Comparison of ENCODE assay signal across 13 cellular contexts in the genomic region with DNA sequence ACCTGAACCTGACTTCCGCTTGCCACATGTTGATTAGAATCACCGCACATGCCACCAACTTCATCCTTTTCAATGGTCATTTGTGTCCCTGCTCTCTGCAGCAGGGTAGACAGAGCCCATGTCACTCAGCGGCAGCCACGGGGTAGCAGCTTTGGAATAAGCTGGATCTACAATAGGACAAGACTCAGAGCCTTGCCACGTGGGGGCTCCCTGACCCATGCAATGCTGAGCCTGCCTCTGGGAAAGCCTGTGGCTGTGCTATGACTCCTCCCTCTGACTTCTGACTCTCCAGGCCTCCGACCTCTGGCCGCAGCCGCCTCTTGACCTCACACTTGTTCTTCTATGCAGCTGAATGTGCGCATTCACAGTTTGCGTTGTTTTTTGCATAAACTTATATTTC.
A peak's percentile ranks its signal among the peaks of the same experiment; 100 is the strongest.
DNase-seq lines count a peak whose midpoint lies in the region; ATAC-seq and TF ChIP-seq lines count a peak whose summit lies in the region.
"Had no signal": no experiment of that assay in that cellular context is flagged by ENCODE, and none has a peak within 500 bp of the region (broad histone marks: within the 10 kb centered on the region; RNA-seq: fewer than 3 reads in every experiment).

No MANE protein-coding gene starts in this region.

- no peaks in the 10 kb centered on the region for H3K4me1 ChIP-seq in Panc1 (ENCODE audit: control insufficient read depth, insufficient read depth, low read length)

- peaks cover 3% of the 10 kb centered on the region; the same call in 1 of the 2 replicates for H3K9me3 ChIP-seq in Panc1 (ENCODE audit: control insufficient read depth, insufficient read depth, low read depth, low read length)

- H3K4me3 ChIP-seq in Panc1 (ENCODE audit: low read depth in 2 of 2, low read length in 2 of 2), result no peak overlapping the region

- H3K27me3 Mint-ChIP-seq in stimulated activated naive CD8-positive, alpha-beta T cell treated with anti-CD3 and anti-CD28 coated beads, Interleukin-15, amount 100 ng/mL, for 72 hours, result peaks cover 27% of the 10 kb centered on the region

- peak; percentile 63 for TF ChIP-seq CTCF in Panc1 (IDR thresholded peaks at IDR 0.05)

- DNase-seq in stimulated activated naive CD8-positive, alpha-beta T cell treated with anti-CD3 and anti-CD28 coated beads, Interleukin-15, amount 100 ng/mL, for 72 hours, result no peak
- no peak for DNase-seq in stimulated activated naive CD8-positive, alpha-beta T cell treated with anti-CD3 and anti-CD28 coated beads, Interleukin-15, Interleukin-2, amounts not matched to agents 100 U/mL and 50 U/mL, for 24 hours
- DNase-seq in Panc1 (ENCODE audit: low read depth, low spot score) (no peak), left colon (peak in 1 of 2 donors; percentile 23), NCI-H2171 (lab: John Stamatoyannopoulos, UW) (no peak), T-helper 1 cell (no peak)
- no peak for DNase-seq in stimulated activated CD4-positive, alpha-beta T cell treated with anti-CD3 and anti-CD28 coated beads, Interleukin-4, amount 100 ng/mL, for 24 hours
- DNase-seq: activated CD4-positive, alpha-beta T cell treated with anti-CD3 and anti-CD28 coated beads for 48 hours; CD4-positive, alpha-beta memory T cell; stimulated activated CD4-positive, alpha-beta T cell treated with anti-CD3 and anti-CD28 coated beads, Interleukin-2, amount 100 ng/mL, for 24 hours had no signal

- H3K4me3 Mint-ChIP-seq in stimulated activated naive CD8-positive, alpha-beta T cell treated with anti-CD3 and anti-CD28 coated beads, Interleukin-15, amount 100 ng/mL, for 72 hours, result no peak overlapping the region
- H3K4me3 Mint-ChIP-seq: activated naive CD8-positive, alpha-beta T cell; CD4-positive, alpha-beta memory T cell; natural killer cell treated with Interleukin-12 subunit alpha and Interleukin-12 subunit beta and Interleukin-15 and Interleukin-18, amount 100 ng/mL, for 72 hours had no signal

- POLR2A ChIA-PET in Panc1 (lab: Charles Lee), result no interaction called here

- intact Hi-C loops in Panc1 (cut with micrococcal nuclease; ENCODE audit: unreplicated experiment) (no loop called here), left colon (cut with DNase I, micrococcal nuclease) (loop anchor here in 1 of 2 donors (10.0 kb wide), 1 partner anchor 201 kb away; no protein-coding TSS in a partner anchor)

- H3K4me1 Mint-ChIP-seq in stimulated activated naive CD8-positive, alpha-beta T cell treated with anti-CD3 and anti-CD28 coated beads, Interleukin-15, amount 100 ng/mL, for 72 hours, result no peaks in the 10 kb centered on the region
- H3K4me1 Mint-ChIP-seq: CD4-positive, alpha-beta memory T cell had no signal

- peak; percentile 46 for ATAC-seq in stimulated activated naive CD8-positive, alpha-beta T cell treated with anti-CD3 and anti-CD28 coated beads, Interleukin-15, amount 100 ng/mL, for 72 hours
- ATAC-seq in stimulated activated naive CD8-positive, alpha-beta T cell treated with anti-CD3 and anti-CD28 coated beads, Interleukin-15, Interleukin-2, amounts not matched to agents 100 U/mL and 50 U/mL, for 24 hours, result no peak
- ATAC-seq in Panc1 (peak; percentile 92), left colon (peak; percentile 62), HG03354 (IDR thresholded peaks at IDR 0.05; ENCODE audit: poor library complexity, severe bottlenecking, unreplicated experiment) (no peak)
- ATAC-seq: natural killer cell treated with Interleukin-12 subunit alpha and Interleukin-12 subunit beta and Interleukin-15 and Interleukin-18, amount 100 ng/mL, for 72 hours had no signal

- no peak overlapping the region for H3K27ac ChIP-seq in Panc1 (ENCODE audit: low read length)

- CTCF ChIA-PET in Panc1 (lab: Charles Lee), result interaction anchor here (1.2 to 1.3 kb wide), 2 partner anchors 15 to 162 kb away, joined by 3 read pairs; no protein-coding TSS in a partner anchor

- in situ Hi-C loops in Panc1 (cut with HindIII; ENCODE audit: low pct_unique_long_range_greater_than_20kb, low sequenced_read_pairs), result no loop called here

- H3K27me3 ChIP-seq in Panc1 (ENCODE audit: control insufficient read depth, insufficient read depth, low read length), result peaks cover 3% of the 10 kb centered on the region; the same call in 1 of the 2 replicates

- no peak overlapping the region for H3K27ac Mint-ChIP-seq in stimulated activated naive CD8-positive, alpha-beta T cell treated with anti-CD3 and anti-CD28 coated beads, Interleukin-15, amount 100 ng/mL, for 72 hours
- H3K27ac Mint-ChIP-seq: activated naive CD8-positive, alpha-beta T cell; CD4-positive, alpha-beta memory T cell had no signal

- H3K36me3 ChIP-seq in Panc1 (ENCODE audit: control insufficient read depth, insufficient read depth, low read length), result no peaks in the 10 kb centered on the region

- no TSS peak for BruUV-seq in Panc1 (replicated peaks; lab: Mats Ljungman, UMichigan)

- H3K9me3 Mint-ChIP-seq in stimulated activated naive CD8-positive, alpha-beta T cell treated with anti-CD3 and anti-CD28 coated beads, Interleukin-15, amount 100 ng/mL, for 72 hours, result no peaks in the 10 kb centered on the region
- H3K9me3 Mint-ChIP-seq: natural killer cell treated with Interleukin-12 subunit alpha and Interleukin-12 subunit beta and Interleukin-15 and Interleukin-18, amount 100 ng/mL, for 72 hours had no signal

Comparison
In these comparisons a context has a peak if more than half of its experiments do, and no peak if none do; other contexts are left out.
1. ATAC-seq: peak in stimulated activated naive CD8-positive, alpha-beta T cell treated with anti-CD3 and anti-CD28 coated beads, Interleukin-15, amount 100 ng/mL, for 72 hours (single experiment), Panc1 (single experiment) and left colon (single experiment); none in stimulated activated naive CD8-positive, alpha-beta T cell treated with anti-CD3 and anti-CD28 coated beads, Interleukin-15, Interleukin-2, amounts not matched to agents 100 U/mL and 50 U/mL, for 24 hours (single experiment) and HG03354 (single experiment).